6 cellular contexts compared by ENCODE assay signal in genomic region chr3:140576444-140576843, GRCh38.
"Had no signal": no experiment of that assay in that cellular context is flagged by ENCODE, and none has a peak within 500 bp of the region (broad histone marks: within the 10 kb centered on the region; RNA-seq: fewer than 3 reads in every experiment).

No MANE protein-coding gene starts in this region.

- DNase-seq: IMR-90 had no signal

- H3K4me3 Mint-ChIP-seq: IgD-negative memory B cell had no signal

- H3K27ac Mint-ChIP-seq: IgD-negative memory B cell had no signal

- H3K27ac ChIP-seq: HL-60 had no signal

- FAIRE-seq: HepG2, HTR-8/SVneo, K562 had no signal

- H3K4me3 ChIP-seq: K562 had no signal

- H3K36me3 Mint-ChIP-seq: IgD-negative memory B cell had no signal

- H3K9me3 Mint-ChIP-seq: IgD-negative memory B cell had no signal

- ATAC-seq: HepG2, K562 had no signal
